ENCODE assay signal across 8 cellular contexts in the genomic region with DNA sequence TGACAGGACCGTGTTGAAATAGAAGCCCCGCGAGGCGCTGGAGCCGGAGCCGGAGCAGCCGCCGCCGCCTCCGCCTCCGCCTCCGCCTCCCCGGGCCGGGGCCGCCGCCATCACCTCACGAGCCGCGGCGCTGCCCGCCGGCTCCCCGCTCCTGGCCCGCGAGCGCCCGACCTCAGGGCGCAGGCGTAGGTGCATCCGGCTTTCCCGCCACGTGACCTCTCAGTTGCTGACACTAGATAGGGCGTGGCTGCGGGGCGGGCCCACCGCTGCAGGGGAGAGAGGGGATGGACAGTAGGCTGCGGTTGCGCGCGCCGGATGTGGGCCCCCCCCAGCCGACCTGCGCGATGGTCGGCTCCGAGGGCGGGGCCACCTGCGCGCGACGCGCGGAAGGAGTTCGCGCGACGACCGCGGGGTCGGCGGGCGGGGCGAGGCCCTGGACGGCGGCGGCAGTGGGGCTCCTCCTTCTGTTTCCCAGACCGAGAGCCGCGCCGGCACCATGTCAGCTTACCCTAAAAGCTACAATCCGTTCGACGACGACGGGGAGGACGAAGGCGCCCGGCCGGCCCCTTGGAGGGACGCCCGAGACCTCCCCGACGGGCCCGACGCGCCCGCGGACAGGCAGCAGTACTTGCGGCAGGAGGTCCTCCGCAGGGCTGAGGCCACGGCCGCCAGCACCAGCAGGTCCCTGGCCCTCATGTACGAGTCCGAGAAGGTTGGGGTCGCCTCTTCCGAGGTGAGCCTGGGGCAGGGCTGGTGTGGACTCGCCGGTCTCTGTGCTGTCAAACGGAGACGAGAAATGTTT. TPM values are rescaled to one million over a fixed set of nuclear protein-coding genes. Genes with fewer than 3 reads are reported as not detected.
DNase-seq lines count a peak whose midpoint lies in the region; ATAC-seq and TF ChIP-seq lines count a peak whose summit lies in the region.

PI4KA (minus strand) TSS at position 197 of the 802 bp plus-strand sequence; CDS start at position 111, 86 bp downstream.
SNAP29 (plus strand) TSS at position 393 of the 802 bp plus-strand sequence; CDS start at position 497, 104 bp downstream.

- ATAC-seq in HG03457 (IDR thresholded peaks at IDR 0.05; ENCODE audit: unreplicated experiment): peak; percentile 83

- no peaks in the 10 kb centered on the region for H3K27me3 ChIP-seq in BE2C

- H3K9me3 ChIP-seq in BE2C: no peaks in the 10 kb centered on the region

- H3K27ac ChIP-seq in cingulate gyrus (ENCODE audit: low read depth, low read length): peak within 1 kb of the TSS; percentile 85

- no peaks in the 10 kb centered on the region for H3K4me1 ChIP-seq in BE2C

- DNase-seq in BE2C (peak; percentile 100), GM19240 (ENCODE audit: insufficient read length, low spot score) (peak; percentile 98), NCI-H524 treated with DMSO at 0.1 percent for 48 hours (lab: John Stamatoyannopoulos, UW) (peak; percentile 87), kidney tubule cell (ENCODE audit: low spot score) (peak; percentile 99)
- DNase-seq in activated CD4-positive, alpha-beta T cell treated with anti-CD3 and anti-CD28 coated beads for 48 hours: peak; percentile 99
- DNase-seq in stimulated activated CD4-positive, alpha-beta T cell treated with anti-CD3 and anti-CD28 coated beads, Interleukin-1b, Interleukin-23, amount 100 ng/mL, for 1 hour (ENCODE audit: low read depth in 2 of 2): peak; percentile 91 to 95

- H3K4me3 ChIP-seq in BE2C (ENCODE audit: low read depth, low read length): peak within 1 kb of the TSS; percentile 93

- no peak for TF ChIP-seq CTCF in BE2C (IDR thresholded peaks at IDR 0.05; ENCODE audit: low read depth, low read length)

- no peaks in the 10 kb centered on the region for H3K36me3 ChIP-seq in BE2C

RNA-seq across cellular contexts. Expression of gene PI4KA, which starts in this region (rescaled TPM):
- polyA plus RNA-seq in BE2C (2012; ENCODE audit: insufficient read depth, insufficient read length, low read depth): 155 TPM

RNA-seq across cellular contexts. Expression of gene SNAP29, which starts in this region (rescaled TPM):
- 26.5 TPM for polyA plus RNA-seq in BE2C (2012; ENCODE audit: insufficient read depth, insufficient read length, low read depth)

Comparison
In these comparisons a context has a peak if more than half of its experiments do, and no peak if none do; other contexts are left out.
1. Peak in every context shown above with its lines: DNase-seq, ATAC-seq, H3K4me3 ChIP-seq and H3K27ac ChIP-seq.